ENCODE assay signal across 11 cellular contexts in genomic region chr18:1467461-1467964, GRCh38.
"Had no signal": no experiment of that assay in that cellular context is flagged by ENCODE, and none has a peak within 500 bp of the region (broad histone marks: within the 10 kb centered on the region; RNA-seq: fewer than 3 reads in every experiment).

No MANE protein-coding gene starts in this region.

- H2AFZ ChIP-seq: GM23248, GM23338 had no signal

- H3K36me3 ChIP-seq: HAP-1 had no signal

- ATAC-seq: GM23338, HCT116 had no signal

- H3K9me3 ChIP-seq: HAP-1 had no signal

- H3K4me2 ChIP-seq: GM23338 had no signal

- H3K9ac ChIP-seq: GM23248 had no signal

- H3K4me1 ChIP-seq: HAP-1 had no signal

- H3K27ac ChIP-seq: GM23248 had no signal

- DNase-seq: GM23248, GOT3, H7, H9, HCEC 1CT, HFFc6 had no signal

- H3K4me3 ChIP-seq: GM23248, GM23338, HAP-1 had no signal

- FAIRE-seq: H1, H54 had no signal
